ENCODE assay signal across 16 cellular contexts in genomic region chr3:30073622-30074021, GRCh38.
DNase-seq lines count a peak whose midpoint lies in the region; ATAC-seq and TF ChIP-seq lines count a peak whose summit lies in the region.
"Had no signal": no experiment of that assay in that cellular context is flagged by ENCODE, and none has a peak within 500 bp of the region (broad histone marks: within the 10 kb centered on the region; RNA-seq: fewer than 3 reads in every experiment).

No MANE protein-coding gene starts in this region.

- H3K79me2 ChIP-seq in fibroblast of lung (ENCODE audit: control insufficient read depth, insufficient read depth, low read length) (no peaks in the 10 kb centered on the region), smooth muscle cell (ENCODE audit: low read depth) (no peaks in the 10 kb centered on the region)

- H3K9me3 ChIP-seq in fibroblast of lung (ENCODE audit: control insufficient read depth, insufficient read depth, low read depth, low read length) (no peaks in the 10 kb centered on the region), smooth muscle cell (replicated peaks; ENCODE audit: low read depth) (no peaks in the 10 kb centered on the region), upper lobe of left lung (no peaks in the 10 kb centered on the region), neuronal stem cell (replicated peaks in 1 of 2; ENCODE audit: control insufficient read depth in 2 of 2, insufficient read depth in 1 of 2, low read depth in 1 of 2, low read length in 2 of 2) (peaks cover 0 to 2% of the 10 kb centered on the region in 2 donors)
- H3K9me3 ChIP-seq: esophagus squamous epithelium, uterus had no signal

- no peak overlapping the region for H2AK5ac ChIP-seq in neuronal stem cell (ENCODE audit: low read depth, low read length)

- peaks cover 0 to 5% (median 2%) of the 10 kb centered on the region in 3 donors for H3K27me3 Mint-ChIP-seq in immature natural killer cell (ENCODE audit: low read depth in 3 of 3)

- H3K79me1 ChIP-seq in neuronal stem cell (ENCODE audit: low read depth, low read length): no peaks in the 10 kb centered on the region

- no peak overlapping the region for H3K23ac ChIP-seq in neuronal stem cell (ENCODE audit: low read depth, low read length, poor library complexity)

- no peaks in the 10 kb centered on the region for H3K27me3 ChIP-seq in fibroblast of lung (ENCODE audit: control insufficient read depth, insufficient read depth, low read length)
- H3K27me3 ChIP-seq in smooth muscle cell (ENCODE audit: low read depth): no peaks in the 10 kb centered on the region
- no peaks in the 10 kb centered on the region for H3K27me3 ChIP-seq in upper lobe of left lung
- no peaks in the 10 kb centered on the region for H3K27me3 ChIP-seq in neuronal stem cell (ENCODE audit: control insufficient read depth in 3 of 3, insufficient read depth in 3 of 3, low read depth in 1 of 3, low read length in 3 of 3)
- H3K27me3 ChIP-seq: esophagus squamous epithelium, uterus had no signal

- H3K4me1 ChIP-seq in fibroblast of lung (ENCODE audit: control insufficient read depth, extremely low read depth, insufficient read depth, low read length) (no peaks in the 10 kb centered on the region), smooth muscle cell (ENCODE audit: low read depth) (no peaks in the 10 kb centered on the region), upper lobe of left lung (no peaks in the 10 kb centered on the region), neuronal stem cell (ENCODE audit: control insufficient read depth in 2 of 2, insufficient read depth in 1 of 2, low read depth in 1 of 2, low read length in 2 of 2) (no peaks in the 10 kb centered on the region)
- H3K4me1 ChIP-seq: esophagus squamous epithelium, uterus had no signal

- 65% methylated on average over 1 of the region's 1 CpG for WGBS in smooth muscle cell (ENCODE audit: low lambda C conversion rate)
- 61 to 80% methylated on average over 1 of the region's 1 CpG for WGBS in upper lobe of left lung, 2 donors
- WGBS in neuronal stem cell (ENCODE audit: extremely low coverage in 2 of 2, insufficient read length in 2 of 2, insufficient replicate concordance in 1 of 2), 2 donors: no CpG with 5 or more reads among the region's 1 CpG

- TF ChIP-seq CTCF in fibroblast of lung (conservative IDR thresholded peaks at IDR 0.05 in 1 of 2, IDR thresholded peaks at IDR 0.05 in 1 of 2; ENCODE audit: low read depth in 1 of 2, low read length in 2 of 2) (no peak), smooth muscle cell (IDR thresholded peaks at IDR 0.05; ENCODE audit: borderline replicate concordance, insufficient read depth, poor library complexity, severe bottlenecking) (no peak), upper lobe of left lung (IDR thresholded peaks at IDR 0.05) (no peak)

- H3K27ac ChIP-seq in fibroblast of lung (ENCODE audit: insufficient read depth, low read length) (no peak overlapping the region), smooth muscle cell (ENCODE audit: low read depth) (no peak overlapping the region), upper lobe of left lung (no peak overlapping the region), neuronal stem cell (replicated peaks; ENCODE audit: low read length) (no peak overlapping the region)
- H3K27ac ChIP-seq: esophagus squamous epithelium, uterus had no signal

- H4K20me1 ChIP-seq in fibroblast of lung (ENCODE audit: control insufficient read depth, extremely low read depth, insufficient read depth, low read length) (no peaks in the 10 kb centered on the region), smooth muscle cell (ENCODE audit: low read depth) (no peaks in the 10 kb centered on the region)

- H3K18ac ChIP-seq in neuronal stem cell (ENCODE audit: low read length): no peak overlapping the region

- no peak overlapping the region for H4K8ac ChIP-seq in neuronal stem cell (ENCODE audit: low read depth, low read length)

- H3K4me3 ChIP-seq in fibroblast of lung (replicated peaks in 1 of 4; ENCODE audit: control extremely low read depth in 1 of 4, insufficient read depth in 1 of 4, low read depth in 3 of 4, low read length in 4 of 4): no peak overlapping the region
- H3K4me3 ChIP-seq in smooth muscle cell: no peak overlapping the region
- H3K4me3 ChIP-seq in upper lobe of left lung: no peak overlapping the region
- H3K4me3 ChIP-seq in neuronal stem cell (ENCODE audit: low read length in 2 of 2): no peak overlapping the region
- H3K4me3 ChIP-seq: esophagus squamous epithelium, uterus had no signal

- no peaks in the 10 kb centered on the region for H3K9me3 Mint-ChIP-seq in immature natural killer cell

- no peak overlapping the region for H3K27ac Mint-ChIP-seq in immature natural killer cell

- no peak for ATAC-seq in upper lobe of left lung (ENCODE audit: low FRiP score in 2 of 2)

- H2BK120ac ChIP-seq in neuronal stem cell (ENCODE audit: low read depth, low read length): no peak overlapping the region

- H3K4me2 ChIP-seq in fibroblast of lung (ENCODE audit: extremely low read depth, insufficient read depth, low read length) (no peak overlapping the region), smooth muscle cell (no peak overlapping the region), neuronal stem cell (ENCODE audit: insufficient read depth, low read length, poor library complexity, severe bottlenecking) (no peak overlapping the region)

- H2AFZ ChIP-seq in fibroblast of lung (ENCODE audit: low read length) (no peak overlapping the region), smooth muscle cell (ENCODE audit: low read depth) (peak overlapping the region; percentile 45), neuronal stem cell (ENCODE audit: low read length) (no peak overlapping the region)

- H3K36me3 ChIP-seq in fibroblast of lung (ENCODE audit: control insufficient read depth, insufficient read depth, low read length) (no peaks in the 10 kb centered on the region), smooth muscle cell (ENCODE audit: low read depth) (no peaks in the 10 kb centered on the region), upper lobe of left lung (no peaks in the 10 kb centered on the region), neuronal stem cell (replicated peaks in 1 of 2; ENCODE audit: control insufficient read depth in 2 of 2, insufficient read depth in 2 of 2, low read length in 2 of 2) (no peaks in the 10 kb centered on the region)
- H3K36me3 ChIP-seq: esophagus squamous epithelium, uterus had no signal

- TF ChIP-seq EP300 in upper lobe of left lung (IDR thresholded peaks at IDR 0.05): no peak

- no peak overlapping the region for H2BK15ac ChIP-seq in neuronal stem cell (ENCODE audit: low read length)

- no peak overlapping the region for H4K91ac ChIP-seq in neuronal stem cell (ENCODE audit: low read depth, low read length, poor library complexity)

- peak; percentile 5 for DNase-seq in activated CD4-positive, alpha-beta T cell treated with anti-CD3 and anti-CD28 coated beads for 48 hours
- DNase-seq in activated CD4-positive, alpha-beta T cell treated with anti-CD3 and anti-CD28 coated beads, Interleukin-2, amount 50 U/mL, for 48 hours: no peak
- DNase-seq in NCI-H2227 treated with DMSO at 0.1 percent for 48 hours (lab: John Stamatoyannopoulos, UW) (peak; percentile 84), fibroblast of lung (ENCODE audit: low read depth in 2 of 2) (peak; percentile 18 to 33), smooth muscle cell (lab: John Stamatoyannopoulos, UW; ENCODE audit: unreplicated experiment) (no peak), immature natural killer cell (no peak), upper lobe of left lung (no peak), neuronal stem cell (ENCODE audit: low spot score) (no peak)
- DNase-seq: activated naive CD4-positive, alpha-beta T cell treated with Interleukin-2 at 50 U/mL for 16 hours; cortex of kidney; esophagus squamous epithelium; midbrain; NCI-H1436; stimulated activated CD4-positive, alpha-beta T cell treated with anti-CD3 and anti-CD28 coated beads, Interleukin-1b, Interleukin-23, amount 100 ng/mL, for 48 hours; stimulated activated CD8-positive, alpha-beta memory T cell treated with anti-CD3 and anti-CD28 coated beads, Interleukin-4, amount 100 ng/mL, for 48 hours; uterus had no signal

- no peak overlapping the region for H3K4ac ChIP-seq in neuronal stem cell (ENCODE audit: low read length)

- no peak for TF ChIP-seq POLR2A in upper lobe of left lung (IDR thresholded peaks at IDR 0.05)

- H3K4me3 Mint-ChIP-seq in immature natural killer cell: no peak overlapping the region

- H3K9ac ChIP-seq in fibroblast of lung (ENCODE audit: insufficient read depth, low read length): no peak overlapping the region
- H3K9ac ChIP-seq in smooth muscle cell (ENCODE audit: low read depth): no peak overlapping the region
- no peak overlapping the region for H3K9ac ChIP-seq in neuronal stem cell (ENCODE audit: low read depth, low read length, poor library complexity)

- H3F3A ChIP-seq in smooth muscle cell (ENCODE audit: low read depth): no peaks in the 10 kb centered on the region

- no peaks in the 10 kb centered on the region for H3K36me3 Mint-ChIP-seq in immature natural killer cell

- H3K4me1 Mint-ChIP-seq in immature natural killer cell: no peaks in the 10 kb centered on the region

- no peak overlapping the region for H2BK5ac ChIP-seq in neuronal stem cell (ENCODE audit: low read length)

- no peak overlapping the region for H3K14ac ChIP-seq in neuronal stem cell (ENCODE audit: low read length)

- no peak overlapping the region for H2BK12ac ChIP-seq in neuronal stem cell (ENCODE audit: low read length)

Comparison
In these comparisons a context has a peak if more than half of its experiments do, and no peak if none do; other contexts are left out.
1. DNase-seq: peak in activated CD4-positive, alpha-beta T cell treated with anti-CD3 and anti-CD28 coated beads for 48 hours (single experiment), NCI-H2227 treated with DMSO at 0.1 percent for 48 hours (single experiment) and fibroblast of lung (2 of 2); none in activated CD4-positive, alpha-beta T cell treated with anti-CD3 and anti-CD28 coated beads, Interleukin-2, amount 50 U/mL, for 48 hours (0 of 2), smooth muscle cell (single experiment), immature natural killer cell (0 of 3), upper lobe of left lung (0 of 2) and neuronal stem cell (single experiment).